Comparison of ENCODE assay signal across 8 cellular contexts in genomic region chr6:33391278-33392167, GRCh38. TPM values are rescaled to one million over a fixed set of nuclear protein-coding genes. Genes with fewer than 3 reads are reported as not detected.
DNase-seq lines count a peak whose midpoint lies in the region; ATAC-seq and TF ChIP-seq lines count a peak whose summit lies in the region.

A gene with protein sequence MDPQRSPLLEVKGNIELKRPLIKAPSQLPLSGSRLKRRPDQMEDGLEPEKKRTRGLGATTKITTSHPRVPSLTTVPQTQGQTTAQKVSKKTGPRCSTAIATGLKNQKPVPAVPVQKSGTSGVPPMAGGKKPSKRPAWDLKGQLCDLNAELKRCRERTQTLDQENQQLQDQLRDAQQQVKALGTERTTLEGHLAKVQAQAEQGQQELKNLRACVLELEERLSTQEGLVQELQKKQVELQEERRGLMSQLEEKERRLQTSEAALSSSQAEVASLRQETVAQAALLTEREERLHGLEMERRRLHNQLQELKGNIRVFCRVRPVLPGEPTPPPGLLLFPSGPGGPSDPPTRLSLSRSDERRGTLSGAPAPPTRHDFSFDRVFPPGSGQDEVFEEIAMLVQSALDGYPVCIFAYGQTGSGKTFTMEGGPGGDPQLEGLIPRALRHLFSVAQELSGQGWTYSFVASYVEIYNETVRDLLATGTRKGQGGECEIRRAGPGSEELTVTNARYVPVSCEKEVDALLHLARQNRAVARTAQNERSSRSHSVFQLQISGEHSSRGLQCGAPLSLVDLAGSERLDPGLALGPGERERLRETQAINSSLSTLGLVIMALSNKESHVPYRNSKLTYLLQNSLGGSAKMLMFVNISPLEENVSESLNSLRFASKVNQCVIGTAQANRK (plus strand): TSS chr6:33391823. CDS start chr6:33391986, 163 bp downstream.

- peak within 1 kb of the TSS; percentile 89 for H3K27ac ChIP-seq in AG04450 (ENCODE audit: low read depth, low read length)

- DNase-seq in AG04450 (ENCODE audit: low read depth, low spot score) (peak; percentile 100), NCI-H2227 (lab: John Stamatoyannopoulos, UW; ENCODE audit: unreplicated experiment) (peak; percentile 100), cardiac fibroblast (ENCODE audit: low read depth in 2 of 2) (peak; percentile 100), iPS-NIHi7 (ENCODE audit: extremely low spot score) (peak; percentile 95), smooth muscle cell of the brain vasculature (ENCODE audit: low read depth, low spot score) (peak; percentile 99)

- peak within 1 kb of the TSS; percentile 92 for H3K4me3 ChIP-seq in AG04450 (ENCODE audit: low read depth, low read length)
- H3K4me3 ChIP-seq in WI38 (ENCODE audit: low read depth, low read length), result peak within 1 kb of the TSS; percentile 88
- H3K4me3 ChIP-seq in cardiac fibroblast (replicated peaks in 1 of 2; ENCODE audit: low read depth in 2 of 2, low read length in 2 of 2), result peak within 1 kb of the TSS; percentile 95 to 97

- CTCF ChIA-PET in AG04450 (lab: Charles Lee), result interaction anchor here (0.6 to 2.0 kb wide), 21 partner anchors 10 to 101 kb away, joined by 3 to 23 read pairs (median 6); partner anchors contain the start of genes CUTA, SYNGAP1 and ZBTB22

- ATAC-seq in GM18870 (IDR thresholded peaks at IDR 0.05; ENCODE audit: unreplicated experiment), result peak; percentile 83
- peak; percentile 83 for ATAC-seq in HG03139 (IDR thresholded peaks at IDR 0.05; ENCODE audit: unreplicated experiment)

- peak; percentile 95 for TF ChIP-seq CTCF in AG04450 (IDR thresholded peaks at IDR 0.05; ENCODE audit: low read depth, low read length)
- TF ChIP-seq CTCF in WI38 (IDR thresholded peaks at IDR 0.05; ENCODE audit: low read depth, low read length), result peak; percentile 87
- peak; percentile 96 for TF ChIP-seq CTCF in cardiac fibroblast (IDR thresholded peaks at IDR 0.05; ENCODE audit: low read depth, low read length)

- POLR2A ChIA-PET in AG04450 (lab: Yijun Ruan, JAX), result no interaction called here

- H3K9me3 ChIP-seq in AG04450 (ENCODE audit: control insufficient read depth, insufficient read depth, low read length), result no peaks in the 10 kb centered on the region; the same call in 1 of the 2 replicates

- H3K27me3 ChIP-seq in AG04450 (ENCODE audit: control insufficient read depth, insufficient read depth, low read length), result no peaks in the 10 kb centered on the region

RNA-seq across cellular contexts. Expression of the gene that starts here (rescaled TPM):
- polyA plus RNA-seq in AG04450 (2011; rRNA removed), result 10.2 TPM in 2 replicates
- polyA minus RNA-seq in AG04450 (2011; rRNA and poly(A)+ RNA removed), result 13.0 and 14.6 TPM in 2 replicates

Comparison
In these comparisons a context has a peak if more than half of its experiments do, and no peak if none do; other contexts are left out.
1. Peak in every context shown above with its lines: DNase-seq, ATAC-seq, H3K4me3 ChIP-seq and H3K27ac ChIP-seq.